In genomic region chr11:931385-931784, GRCh38 we compare ENCODE assay signal across 22 cellular contexts. TPM values are rescaled to one million over a fixed set of nuclear protein-coding genes. Genes with fewer than 3 reads are reported as not detected.
DNase-seq lines count a peak whose midpoint lies in the region; ATAC-seq and TF ChIP-seq lines count a peak whose summit lies in the region.
"Had no signal": no experiment of that assay in that cellular context is flagged by ENCODE, and none has a peak within 500 bp of the region (broad histone marks: within the 10 kb centered on the region; RNA-seq: fewer than 3 reads in every experiment).

No MANE protein-coding gene starts in this region.

- ATAC-seq in WTC11 (no peak), PC-3 (no peak)
- ATAC-seq: activated T-helper 17 cell treated with anti-CD3 and anti-CD28 coated beads, Interleukin-2, amount 50 U/mL, for 72 hours; Panc1 had no signal

- no peaks in the 10 kb centered on the region for H3F3A ChIP-seq in PC-3 (ENCODE audit: low read length, unreplicated experiment)

- peaks cover 1% of the 10 kb centered on the region for H3K36me3 Mint-ChIP-seq in activated naive CD4-positive, alpha-beta T cell treated with anti-CD3 and anti-CD28 coated beads, Interleukin-2, amount 50 U/mL, for 24 hours
- H3K36me3 Mint-ChIP-seq in WTC11 = no peaks in the 10 kb centered on the region
- H3K36me3 Mint-ChIP-seq in glutamatergic neuron (ENCODE audit: unreplicated experiment) = peaks cover 4% of the 10 kb centered on the region

- no peak for DNase-seq in activated naive CD4-positive, alpha-beta T cell treated with anti-CD3 and anti-CD28 coated beads, Interleukin-2, amount 50 U/mL, for 16 hours
- DNase-seq in WTC11 (ENCODE audit: low spot score) = no peak
- DNase-seq in glutamatergic neuron = no peak
- DNase-seq in superior temporal gyrus (ENCODE audit: extremely low spot score) = peak; percentile 10
- no peak for DNase-seq in mucosa of gallbladder (ENCODE audit: low spot score)
- no peak for DNase-seq in activated CD8-positive, alpha-beta memory T cell treated with anti-CD3 and anti-CD28 coated beads, Interleukin-2, amount 50 U/mL, for 48 hours
- DNase-seq in PC-3 = no peak
- DNase-seq: activated CD4-positive, alpha-beta memory T cell treated with anti-CD3 and anti-CD28 coated beads for 36 hours; EL; erythroblast; head of caudate nucleus; islet precursor cell; KG1; midbrain; NCI-H1105; NCI-H82; upper lobe of left lung had no signal

- H3K9me2 ChIP-seq in PC-3 (replicated peaks; ENCODE audit: low read length) = no peaks in the 10 kb centered on the region

- H4K20me1 ChIP-seq in PC-3 (ENCODE audit: low read length) = peaks cover 12% of the 10 kb centered on the region

- peak overlapping the region; percentile 33 for H3K4me3 Mint-ChIP-seq in activated naive CD4-positive, alpha-beta T cell treated with anti-CD3 and anti-CD28 coated beads, Interleukin-2, amount 50 U/mL, for 24 hours
- no peak overlapping the region for H3K4me3 Mint-ChIP-seq in WTC11
- H3K4me3 Mint-ChIP-seq in glutamatergic neuron (ENCODE audit: unreplicated experiment) = peak overlapping the region; percentile 53
- H3K4me3 Mint-ChIP-seq: activated CD4-positive, alpha-beta memory T cell treated with anti-CD3 and anti-CD28 coated beads for 36 hours; activated T-helper 17 cell treated with anti-CD3 and anti-CD28 coated beads, Interleukin-2, amount 50 U/mL, for 72 hours had no signal

- TF ChIP-seq CTCF in WTC11 (IDR thresholded peaks at IDR 0.05) (no peak), glutamatergic neuron (IDR thresholded peaks at IDR 0.05; ENCODE audit: partially characterized antibody, unreplicated experiment) (no peak), PC-3 (conservative IDR thresholded peaks at IDR 0.05; ENCODE audit: low read depth, low read length) (no peak)

- CTCF ChIA-PET in WTC11 (lab: Charles Lee) = interaction anchor here (1.3 kb wide), 1 partner anchor 44 kb away, joined by 3 read pairs; no protein-coding TSS in a partner anchor
- CTCF ChIA-PET in PC-3 (lab: Charles Lee) = no interaction called here

- no peak overlapping the region for H3K9ac ChIP-seq in PC-3 (ENCODE audit: low read length)

- H3K27me3 ChIP-seq in PC-3 (ENCODE audit: low read length) = no peaks in the 10 kb centered on the region
- H3K27me3 ChIP-seq: upper lobe of left lung had no signal

- H3K27ac ChIP-seq in PC-3 (ENCODE audit: low read length) = no peak overlapping the region

- H3K4me2 ChIP-seq in PC-3 (ENCODE audit: low read length) = no peak overlapping the region

- H3K27me3 Mint-ChIP-seq in activated naive CD4-positive, alpha-beta T cell treated with anti-CD3 and anti-CD28 coated beads, Interleukin-2, amount 50 U/mL, for 24 hours = no peaks in the 10 kb centered on the region
- H3K27me3 Mint-ChIP-seq in WTC11 (ENCODE audit: low read depth) (no peaks in the 10 kb centered on the region), glutamatergic neuron (ENCODE audit: unreplicated experiment) (peaks cover 6% of the 10 kb centered on the region)
- H3K27me3 Mint-ChIP-seq: activated CD4-positive, alpha-beta memory T cell treated with anti-CD3 and anti-CD28 coated beads for 36 hours; activated T-helper 17 cell treated with anti-CD3 and anti-CD28 coated beads, Interleukin-2, amount 50 U/mL, for 72 hours had no signal

- no TSS peak for BruUV-seq in PC-3 (replicated peaks; lab: Mats Ljungman, UMichigan)

- no peaks in the 10 kb centered on the region; the same call in 1 of the 2 replicates for H3K36me3 ChIP-seq in PC-3 (ENCODE audit: low read depth, low read length)
- H3K36me3 ChIP-seq: upper lobe of left lung had no signal

- H3K79me2 ChIP-seq in PC-3 (ENCODE audit: low read length) = peaks cover 93% of the 10 kb centered on the region

- peak overlapping the region; percentile 10 for H3K27ac Mint-ChIP-seq in activated naive CD4-positive, alpha-beta T cell treated with anti-CD3 and anti-CD28 coated beads, Interleukin-2, amount 50 U/mL, for 24 hours
- H3K27ac Mint-ChIP-seq in WTC11 (peak overlapping the region; percentile 89), glutamatergic neuron (ENCODE audit: unreplicated experiment) (no peak overlapping the region)
- H3K27ac Mint-ChIP-seq: activated CD4-positive, alpha-beta memory T cell treated with anti-CD3 and anti-CD28 coated beads for 36 hours; activated T-helper 17 cell treated with anti-CD3 and anti-CD28 coated beads, Interleukin-2, amount 50 U/mL, for 72 hours had no signal

- intact Hi-C loops in PC-3 (cut with micrococcal nuclease) = no loop called here

- H3K4me3 ChIP-seq in PC-3 (ENCODE audit: low read length) = no peak overlapping the region
- H3K4me3 ChIP-seq: coronary artery, skin epidermis, upper lobe of left lung had no signal

- no peaks in the 10 kb centered on the region for H3K9me3 Mint-ChIP-seq in activated naive CD4-positive, alpha-beta T cell treated with anti-CD3 and anti-CD28 coated beads, Interleukin-2, amount 50 U/mL, for 24 hours
- no peaks in the 10 kb centered on the region for H3K9me3 Mint-ChIP-seq in WTC11
- H3K9me3 Mint-ChIP-seq in glutamatergic neuron (ENCODE audit: unreplicated experiment) = peaks cover 5% of the 10 kb centered on the region
- H3K9me3 Mint-ChIP-seq: activated CD4-positive, alpha-beta memory T cell treated with anti-CD3 and anti-CD28 coated beads for 36 hours; activated T-helper 17 cell treated with anti-CD3 and anti-CD28 coated beads, Interleukin-2, amount 50 U/mL, for 72 hours had no signal

- H3K9me3 ChIP-seq in PC-3 (ENCODE audit: low read length) = no peaks in the 10 kb centered on the region
- H3K9me3 ChIP-seq: upper lobe of left lung had no signal

- POLR2A ChIA-PET in WTC11 (lab: Charles Lee) = no interaction called here
- POLR2A ChIA-PET in PC-3 (lab: Charles Lee; ENCODE audit: unreplicated experiment) = no interaction called here

- peaks cover 8% of the 10 kb centered on the region for H3K4me1 ChIP-seq in PC-3 (ENCODE audit: insufficient read depth, low read length)

- H2AFZ ChIP-seq in PC-3 (ENCODE audit: low read length) = no peak overlapping the region

- peaks cover 65% of the 10 kb centered on the region for H3K4me1 Mint-ChIP-seq in activated naive CD4-positive, alpha-beta T cell treated with anti-CD3 and anti-CD28 coated beads, Interleukin-2, amount 50 U/mL, for 24 hours
- H3K4me1 Mint-ChIP-seq in WTC11 (peaks cover 58% of the 10 kb centered on the region), glutamatergic neuron (ENCODE audit: low read depth, unreplicated experiment) (peaks cover 27% of the 10 kb centered on the region)

TF ChIP-seq in WTC11, 78 proteins besides CTCF, POLR2A, EP300 and RAD21:
- TF ChIP-seq, protein P1, sequence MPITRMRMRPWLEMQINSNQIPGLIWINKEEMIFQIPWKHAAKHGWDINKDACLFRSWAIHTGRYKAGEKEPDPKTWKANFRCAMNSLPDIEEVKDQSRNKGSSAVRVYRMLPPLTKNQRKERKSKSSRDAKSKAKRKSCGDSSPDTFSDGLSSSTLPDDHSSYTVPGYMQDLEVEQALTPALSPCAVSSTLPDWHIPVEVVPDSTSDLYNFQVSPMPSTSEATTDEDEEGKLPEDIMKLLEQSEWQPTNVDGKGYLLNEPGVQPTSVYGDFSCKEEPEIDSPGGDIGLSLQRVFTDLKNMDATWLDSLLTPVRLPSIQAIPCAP (CRISPR knock-in tag; IDR thresholded peaks at IDR 0.05) = no peak
- TF ChIP-seq KAT7 (CRISPR knock-in tag; IDR thresholded peaks at IDR 0.05; ENCODE audit: borderline replicate concordance) = no peak
- no peak for TF ChIP-seq TP53 (CRISPR knock-in tag; IDR thresholded peaks at IDR 0.05)
- TF ChIP-seq, protein P2, sequence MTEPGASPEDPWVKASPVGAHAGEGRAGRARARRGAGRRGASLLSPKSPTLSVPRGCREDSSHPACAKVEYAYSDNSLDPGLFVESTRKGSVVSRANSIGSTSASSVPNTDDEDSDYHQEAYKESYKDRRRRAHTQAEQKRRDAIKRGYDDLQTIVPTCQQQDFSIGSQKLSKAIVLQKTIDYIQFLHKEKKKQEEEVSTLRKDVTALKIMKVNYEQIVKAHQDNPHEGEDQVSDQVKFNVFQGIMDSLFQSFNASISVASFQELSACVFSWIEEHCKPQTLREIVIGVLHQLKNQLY (CRISPR knock-in tag; IDR thresholded peaks at IDR 0.05) = no peak
- TF ChIP-seq FOXP1 (CRISPR knock-in tag; IDR thresholded peaks at IDR 0.05; ENCODE audit: borderline replicate concordance) = no peak
- TF ChIP-seq RELA (CRISPR knock-in tag; IDR thresholded peaks at IDR 0.05; ENCODE audit: borderline replicate concordance) = no peak
- TF ChIP-seq TCF7 (CRISPR knock-in tag; IDR thresholded peaks at IDR 0.05; ENCODE audit: low read depth) = no peak
- TF ChIP-seq, protein P3, sequence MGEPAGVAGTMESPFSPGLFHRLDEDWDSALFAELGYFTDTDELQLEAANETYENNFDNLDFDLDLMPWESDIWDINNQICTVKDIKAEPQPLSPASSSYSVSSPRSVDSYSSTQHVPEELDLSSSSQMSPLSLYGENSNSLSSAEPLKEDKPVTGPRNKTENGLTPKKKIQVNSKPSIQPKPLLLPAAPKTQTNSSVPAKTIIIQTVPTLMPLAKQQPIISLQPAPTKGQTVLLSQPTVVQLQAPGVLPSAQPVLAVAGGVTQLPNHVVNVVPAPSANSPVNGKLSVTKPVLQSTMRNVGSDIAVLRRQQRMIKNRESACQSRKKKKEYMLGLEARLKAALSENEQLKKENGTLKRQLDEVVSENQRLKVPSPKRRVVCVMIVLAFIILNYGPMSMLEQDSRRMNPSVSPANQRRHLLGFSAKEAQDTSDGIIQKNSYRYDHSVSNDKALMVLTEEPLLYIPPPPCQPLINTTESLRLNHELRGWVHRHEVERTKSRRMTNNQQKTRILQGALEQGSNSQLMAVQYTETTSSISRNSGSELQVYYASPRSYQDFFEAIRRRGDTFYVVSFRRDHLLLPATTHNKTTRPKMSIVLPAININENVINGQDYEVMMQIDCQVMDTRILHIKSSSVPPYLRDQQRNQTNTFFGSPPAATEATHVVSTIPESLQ (CRISPR knock-in tag; IDR thresholded peaks at IDR 0.05) = no peak
- TF ChIP-seq ZNF263 (CRISPR knock-in tag; IDR thresholded peaks at IDR 0.05; ENCODE audit: low read depth) = no peak
- no peak for TF ChIP-seq NFYB (CRISPR knock-in tag; conservative IDR thresholded peaks at IDR 0.05; ENCODE audit: low read depth)
- TF ChIP-seq ETV6 (CRISPR knock-in tag; IDR thresholded peaks at IDR 0.05) = no peak
- no peak for TF ChIP-seq ATF3 (CRISPR knock-in tag; conservative IDR thresholded peaks at IDR 0.05)
TF ChIP-seq in WTC11: peak in this region for 0.

RNA-seq across cellular contexts. Expression of gene AP2A2, which starts 5.7 kb away (rescaled TPM):
- total RNA-seq in WTC11 (2021) = 47.1 to 52.3 TPM (median 51.0 TPM) in 3 replicates
- 228 TPM for total RNA-seq in glutamatergic neuron (ENCODE audit: unreplicated experiment)
- 91.8 TPM for total RNA-seq in mucosa of gallbladder
- total RNA-seq in PC-3 (2014; rRNA removed) = 29.6 and 42.8 TPM in 2 replicates

RNA-seq across cellular contexts. Expression of gene CHID1, which starts 20.8 kb away (rescaled TPM):
- total RNA-seq in WTC11 (2021) (92.8 to 99.6 TPM (median 94.2 TPM) in 3 replicates), glutamatergic neuron (ENCODE audit: unreplicated experiment) (56.1 TPM), mucosa of gallbladder (101 TPM), PC-3 (2014; rRNA removed) (70.2 and 116 TPM in 2 replicates)
